Comparison of ENCODE assay signal across 8 cellular contexts in the genomic region with DNA sequence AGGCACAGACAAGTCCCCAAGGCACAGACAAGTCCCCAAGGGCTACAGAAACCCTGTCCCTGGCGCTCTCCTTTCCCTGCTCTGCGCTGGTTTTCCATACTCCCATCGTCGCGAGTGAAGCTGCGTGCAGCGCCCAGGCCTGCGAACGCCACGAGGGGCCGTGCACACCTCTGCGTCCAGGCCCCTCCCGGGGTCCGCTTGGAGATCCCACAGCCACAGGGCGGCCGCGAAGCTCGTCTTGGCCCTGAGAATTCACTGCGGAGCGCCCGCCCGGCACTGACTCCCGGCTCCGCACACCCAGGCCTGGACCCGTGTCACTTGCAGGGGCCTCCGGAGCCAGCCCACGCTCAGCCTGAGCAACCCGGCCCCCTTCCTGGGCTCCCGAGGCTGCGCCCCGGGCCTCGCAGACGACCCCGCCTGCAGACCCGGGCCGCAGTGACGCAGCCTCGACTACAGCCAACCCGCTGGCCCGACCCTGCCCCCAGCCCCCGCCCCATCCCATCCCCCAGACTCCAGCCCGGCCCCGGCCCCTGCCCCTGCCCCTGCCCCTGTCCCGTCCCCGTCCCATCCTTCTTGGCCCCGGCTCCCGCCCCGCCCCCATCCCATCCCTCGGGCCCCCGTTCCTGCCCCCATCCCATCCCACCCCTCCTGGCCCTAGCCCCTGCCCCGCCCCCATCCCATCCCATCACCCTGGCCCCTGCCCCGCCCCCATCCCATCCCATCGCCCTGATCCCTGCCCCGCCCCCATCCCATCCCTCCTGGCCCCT. TPM values are rescaled to one million over a fixed set of nuclear protein-coding genes. Genes with fewer than 3 reads are reported as not detected.
A peak's percentile ranks its signal among the peaks of the same experiment; 100 is the strongest.
DNase-seq lines count a peak whose midpoint lies in the region; ATAC-seq and TF ChIP-seq lines count a peak whose summit lies in the region.

No MANE protein-coding gene starts in this region.

- H3K4me1 Mint-ChIP-seq in progenitor cell of endocrine pancreas (ENCODE audit: low read depth) = peaks cover 5% of the 10 kb centered on the region

- H3K36me3 Mint-ChIP-seq in progenitor cell of endocrine pancreas (ENCODE audit: insufficient read depth) = peaks cover 14% of the 10 kb centered on the region

- H3K27ac ChIP-seq in SU-DHL-6 (ENCODE audit: low read depth, low read length) = no peak overlapping the region

- no peaks in the 10 kb centered on the region for H3K36me3 ChIP-seq in SU-DHL-6 (ENCODE audit: low read length)

- ATAC-seq in GM18511 (IDR thresholded peaks at IDR 0.05; ENCODE audit: unreplicated experiment) = no peak
- ATAC-seq in HG02610 (IDR thresholded peaks at IDR 0.05; ENCODE audit: unreplicated experiment) = no peak
- ATAC-seq in HG02973 (IDR thresholded peaks at IDR 0.05; ENCODE audit: unreplicated experiment) = no peak

- H3K27me3 Mint-ChIP-seq in progenitor cell of endocrine pancreas = no peaks in the 10 kb centered on the region

- H3K4me3 ChIP-seq in SU-DHL-6 (ENCODE audit: insufficient read depth, low read length, poor library complexity, severe bottlenecking) (peak overlapping the region; percentile 96), fibroblast of pulmonary artery (replicated peaks; ENCODE audit: low read depth, low read length) (peak overlapping the region; percentile 76)

- H3K79me2 ChIP-seq in SU-DHL-6 (ENCODE audit: insufficient read depth, low read length) = no peaks in the 10 kb centered on the region

- H3K4me2 ChIP-seq in SU-DHL-6 (ENCODE audit: low read depth, low read length, poor library complexity, severe bottlenecking) = peak overlapping the region; percentile 70

- H3K9me2 ChIP-seq in SU-DHL-6 (replicated peaks; ENCODE audit: insufficient read depth, low read length) = no peaks in the 10 kb centered on the region

- no peaks in the 10 kb centered on the region for H3K9me3 Mint-ChIP-seq in progenitor cell of endocrine pancreas (ENCODE audit: low read depth)

- no peaks in the 10 kb centered on the region for H3K9me3 ChIP-seq in SU-DHL-6 (ENCODE audit: insufficient read depth, low read length)

- H3K27ac Mint-ChIP-seq in progenitor cell of endocrine pancreas = peak overlapping the region; percentile 29

- H3K27me3 ChIP-seq in SU-DHL-6 (ENCODE audit: low read length) = no peaks in the 10 kb centered on the region

- H3K4me3 Mint-ChIP-seq in progenitor cell of endocrine pancreas (ENCODE audit: low read depth) = peak overlapping the region; percentile 79

- no peaks in the 10 kb centered on the region for H4K20me1 ChIP-seq in SU-DHL-6 (ENCODE audit: low read depth, low read length)

- H3K9ac ChIP-seq in SU-DHL-6 (ENCODE audit: low read length) = peak overlapping the region; percentile 68; the same call in 1 of the 2 replicates

- no peak overlapping the region for H2AFZ ChIP-seq in SU-DHL-6 (ENCODE audit: low read depth, low read length, severe bottlenecking)

- DNase-seq in ELF-1 (ENCODE audit: low read depth, low spot score) = peak; percentile 81
- DNase-seq in fibroblast of pulmonary artery (ENCODE audit: low read depth) = no peak
- DNase-seq in progenitor cell of endocrine pancreas (ENCODE audit: low spot score, unreplicated experiment) = no peak
- no peak for DNase-seq in SIG-M5 (lab: John Stamatoyannopoulos, UW)

- TF ChIP-seq CTCF in SU-DHL-6 (IDR thresholded peaks at IDR 0.05; ENCODE audit: insufficient read depth, low read length, poor library complexity, severe bottlenecking) (no peak), fibroblast of pulmonary artery (IDR thresholded peaks at IDR 0.05; ENCODE audit: low read length, missing control alignments) (no peak), progenitor cell of endocrine pancreas (IDR thresholded peaks at IDR 0.05; ENCODE audit: unreplicated experiment) (no peak)

- H3F3A ChIP-seq in SU-DHL-6 (ENCODE audit: insufficient read depth) = no peaks in the 10 kb centered on the region

RNA-seq across cellular contexts. Expression of gene POFUT2, which starts 0.8 kb away (rescaled TPM):
- 47.8 and 51.5 TPM in 2 replicates for total RNA-seq in progenitor cell of endocrine pancreas
